In genomic region chr3:126750760-126751129, GRCh38 we compare ENCODE assay signal across 18 cellular contexts. TPM values are rescaled to one million over a fixed set of nuclear protein-coding genes. Genes with fewer than 3 reads are reported as not detected.
DNase-seq lines count a peak whose midpoint lies in the region; FAIRE-seq lines count a peak whose summit lies in the region.
"Had no signal": no experiment of that assay in that cellular context is flagged by ENCODE, and none has a peak within 500 bp of the region (broad histone marks: within the 10 kb centered on the region; RNA-seq: fewer than 3 reads in every experiment).

No MANE protein-coding gene starts in this region.

- FAIRE-seq in RCC 7860 (lab: Jason Lieb, UNC) = no peak

- H3K4me3 ChIP-seq in HUES6 (ENCODE audit: low read depth, low read length) = no peak overlapping the region
- H3K4me3 ChIP-seq in SJCRH30 = no peak overlapping the region
- H3K4me3 ChIP-seq: thoracic aorta had no signal

- peak; percentile 69 to 82 for DNase-seq in SJCRH30
- DNase-seq in iPS DF 19.7 (ENCODE audit: low read depth, low spot score) = peak; percentile 30
- DNase-seq in renal cortical epithelial cell (ENCODE audit: low read depth) = peak; percentile 63
- DNase-seq in DMS53 treated with DMSO at 0.1 percent for 48 hours (lab: John Stamatoyannopoulos, UW; ENCODE audit: unreplicated experiment) = no peak
- no peak for DNase-seq in SHP77 treated with DMSO at 0.1 percent for 48 hours (lab: John Stamatoyannopoulos, UW)
- DNase-seq in ACHN = no peak
- DNase-seq in RCC 7860 (ENCODE audit: low spot score) = no peak
- DNase-seq: activated effector memory CD4-positive, alpha-beta T cell treated with anti-CD3 and anti-CD28 coated beads, Interleukin-2, amount 50 U/mL, for 16 hours; caudate nucleus; effector memory CD4-positive, alpha-beta T cell; head of caudate nucleus; HFFc6; NCI-H187; NCI-H446 treated with DMSO at 0.1 percent for 48 hours; OCI-M1; T1000 had no signal

- H3K36me3 ChIP-seq in HUES6 (ENCODE audit: control insufficient read depth, insufficient read depth, low read length) (no peaks in the 10 kb centered on the region), SJCRH30 (no peaks in the 10 kb centered on the region; the same call in 1 of the 2 replicates)
- H3K36me3 ChIP-seq: thoracic aorta had no signal

- H3K4me1 ChIP-seq in HUES6 (ENCODE audit: control insufficient read depth, insufficient read depth, low read length) (peaks cover 43% of the 10 kb centered on the region), SJCRH30 (peaks cover 19% of the 10 kb centered on the region)

- in situ Hi-C loops in ACHN (cut with HindIII; ENCODE audit: low pct_ligation_motif_present, low pct_unique_long_range_greater_than_20kb, low sequenced_read_pairs) = no loop called here

- H3K9ac ChIP-seq in HUES6 (ENCODE audit: low read length) = peak overlapping the region; percentile 48

- H3K9me3 ChIP-seq in HUES6 (ENCODE audit: control insufficient read depth, insufficient read depth, low read depth, low read length) (no peaks in the 10 kb centered on the region), SJCRH30 (replicated peaks) (no peaks in the 10 kb centered on the region)
- H3K9me3 ChIP-seq: thoracic aorta had no signal

- H3K27me3 ChIP-seq in HUES6 (ENCODE audit: control insufficient read depth, insufficient read depth, low read length) (no peaks in the 10 kb centered on the region), SJCRH30 (no peaks in the 10 kb centered on the region)

- H3K27ac ChIP-seq in HUES6 (ENCODE audit: low read depth, low read length) (peak overlapping the region; percentile 34; the same call in 1 of the 2 replicates), SJCRH30 (peak overlapping the region; percentile 65)
- H3K27ac ChIP-seq: thoracic aorta had no signal

RNA-seq across cellular contexts. Expression of gene CHCHD6, which starts 46.7 kb away (rescaled TPM):
- 24.2 and 24.4 TPM in 2 replicates for total RNA-seq in SJCRH30 (2014; rRNA removed; shearing (Covaris generic))
- total RNA-seq in renal cortical epithelial cell = 8.3 and 12.6 TPM in 2 replicates

Comparison
In these comparisons a context has a peak if more than half of its experiments do, and no peak if none do; other contexts are left out.
1. DNase-seq: peak in SJCRH30 (2 of 2), iPS DF 19.7 (single experiment) and renal cortical epithelial cell (single experiment); none in DMS53 treated with DMSO at 0.1 percent for 48 hours (single experiment), SHP77 treated with DMSO at 0.1 percent for 48 hours (single experiment), ACHN (single experiment) and RCC 7860 (single experiment).